In the genomic region with DNA sequence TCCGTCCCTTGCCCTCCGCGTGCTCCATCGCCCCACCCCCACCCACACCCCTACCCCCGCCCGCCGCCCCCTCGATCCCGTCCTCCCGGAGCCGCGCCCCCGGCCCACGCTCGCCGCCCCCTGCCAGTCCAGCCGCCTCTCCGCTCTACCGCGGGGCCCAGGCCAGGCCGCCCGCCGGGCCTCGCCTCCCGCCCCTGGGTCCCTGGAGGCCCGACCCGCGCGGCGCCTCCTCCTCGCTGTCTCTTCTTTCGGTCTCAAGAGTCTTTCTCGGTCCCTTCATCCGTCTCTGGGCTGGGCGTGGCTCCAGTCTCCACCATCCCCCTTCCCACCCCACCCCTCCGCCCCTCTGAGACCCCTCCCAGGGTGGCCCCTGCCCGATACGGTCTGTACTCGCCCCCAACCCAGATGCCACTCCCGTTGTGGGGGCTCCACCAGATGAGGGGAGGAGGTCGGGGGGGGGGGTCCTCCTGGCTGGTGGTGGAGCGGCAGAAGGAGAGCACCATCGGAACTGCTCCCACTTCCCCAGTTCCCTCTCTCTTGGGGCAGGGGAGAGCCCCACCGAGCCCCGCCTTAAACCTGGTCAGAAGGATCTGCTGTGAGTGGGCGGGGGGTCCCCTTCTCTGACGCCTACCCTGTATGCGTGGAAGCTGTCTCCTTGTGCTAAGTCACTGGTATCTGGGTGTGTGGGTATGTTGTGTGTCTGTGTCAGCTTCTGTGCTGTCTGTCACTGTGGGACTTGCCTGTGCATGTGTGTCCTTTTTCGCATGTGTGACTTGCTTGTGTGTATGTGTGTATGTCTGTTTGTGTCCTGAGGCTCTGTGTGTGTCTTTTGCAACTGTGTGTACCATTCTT, we compare ENCODE assay signal across 8 cellular contexts. TPM values are rescaled to one million over a fixed set of nuclear protein-coding genes. Genes with fewer than 3 reads are reported as not detected.
DNase-seq lines count a peak whose midpoint lies in the region; ATAC-seq, FAIRE-seq and TF ChIP-seq lines count a peak whose summit lies in the region.

No MANE protein-coding gene starts in this region.

- POLR2A ChIA-PET in HepG2 (lab: Yijun Ruan, JAX): no interaction called here

- TF ChIP-seq POLR2A in HepG2 (IDR thresholded peaks at IDR 0.05; ENCODE audit: insufficient read depth in 1 of 2, low read depth in 2 of 2, low read length in 2 of 2): no peak

- in situ Hi-C loops in HepG2 (cut with HindIII; ENCODE audit: extremely low pct_ligation_motif_present, low pct_unique_long_range_greater_than_20kb): no loop called here

- peaks cover 3% of the 10 kb centered on the region for H4K20me1 ChIP-seq in HepG2 (ENCODE audit: insufficient read depth, low read length)

- H3K4me2 ChIP-seq in HepG2 (ENCODE audit: low read depth, low read length): peak overlapping the region; percentile 99

- H3K36me3 ChIP-seq in HepG2 (replicated peaks in 1 of 2; ENCODE audit: control insufficient read depth in 1 of 2, insufficient read depth in 2 of 2, low read length in 2 of 2): peaks cover 4 to 6% of the 10 kb centered on the region in 2 experiments; a peak in 2 of 5 replicates

- H3K27me3 ChIP-seq in HepG2 (ENCODE audit: control insufficient read depth in 1 of 2, insufficient read depth in 2 of 2, low read length in 2 of 2): no peaks in the 10 kb centered on the region

- no peak for FAIRE-seq in HepG2 (lab: Jason Lieb, UNC)

- TF ChIP-seq EP300 in HepG2 (IDR thresholded peaks at IDR 0.05; ENCODE audit: low read depth in 2 of 2, low read length in 2 of 2) (no peak), HepG2 (CRISPR knock-in tag; IDR thresholded peaks at IDR 0.05; ENCODE audit: borderline replicate concordance) (no peak)

- peak; percentile 32 for ATAC-seq in HG02642 (IDR thresholded peaks at IDR 0.05; ENCODE audit: poor library complexity, unreplicated experiment)
- ATAC-seq in HepG2: no peak
- no peak for ATAC-seq in GM18498 (IDR thresholded peaks at IDR 0.05; ENCODE audit: unreplicated experiment)

- peak; percentile 3 for DNase-seq in DMS79 treated with DMSO at 0.1 percent for 48 hours (lab: John Stamatoyannopoulos, UW)
- DNase-seq in T-helper 2 cell: peak in 4 of 5 experiments; percentile 17 to 51 (median 31)
- peak in 26 of 61 donors; percentile 20 to 69 (median 40) for DNase-seq in caudate nucleus (lab: John Stamatoyannopoulos, UW)
- no peak for DNase-seq in HepG2 (ENCODE audit: low spot score)
- DNase-seq in stimulated activated CD8-positive, alpha-beta memory T cell treated with anti-CD3 and anti-CD28 coated beads, Interleukin-4, amount 100 ng/mL, for 48 hours: peak; percentile 58
- no peak for DNase-seq in HK-2 (ENCODE audit: unreplicated experiment)

- peaks cover 66% of the 10 kb centered on the region for H3K4me1 ChIP-seq in HepG2 (ENCODE audit: insufficient read depth, low read length)

- WGBS in HepG2 (ENCODE audit: low lambda C conversion rate): 3% methylated on average over 25 of the region's 49 CpGs

- H3K27ac ChIP-seq in caudate nucleus (ENCODE audit: low read depth, low read length) (peak overlapping the region; percentile 54), HepG2 (ENCODE audit: extremely low read length, insufficient read depth, low read length) (peak overlapping the region; percentile 17)

- intact Hi-C loops in HepG2 (cut with micrococcal nuclease; ENCODE audit: unreplicated experiment): no loop called here

- H3K9ac ChIP-seq in HepG2 (ENCODE audit: insufficient read depth, low read depth, low read length): peak overlapping the region; percentile 87

- H3K9me3 ChIP-seq in HepG2 (ENCODE audit: low read length): no peaks in the 10 kb centered on the region

- TF ChIP-seq RAD21 in HepG2 (CRISPR knock-in tag; IDR thresholded peaks at IDR 0.05): no peak

- H3K79me2 ChIP-seq in HepG2 (ENCODE audit: insufficient read depth, low read length): peaks cover 19% of the 10 kb centered on the region

- peak overlapping the region; percentile 87 to 97 (median 94) for H3K4me3 ChIP-seq in HepG2 (replicated peaks in 1 of 3; ENCODE audit: insufficient read depth in 1 of 3, low read depth in 2 of 3, low read length in 3 of 3)

- TF ChIP-seq CTCF in HepG2 (CRISPR knock-in tag; IDR thresholded peaks at IDR 0.05): no peak

- CTCF ChIA-PET in HepG2 (lab: Yijun Ruan, JAX; ENCODE audit: low intra/inter-chr PET ratio, low total read pairs): interaction anchor here (1.2 kb wide), 1 partner anchor 34 kb away, joined by 4 read pairs; no protein-coding TSS in a partner anchor

- no peak overlapping the region for H2AFZ ChIP-seq in HepG2 (ENCODE audit: low read length)

- BruUV-seq in HepG2 (replicated peaks; lab: Mats Ljungman, UMichigan): no TSS peak

TF ChIP-seq in HepG2, 621 proteins besides CTCF, POLR2A, EP300 and RAD21 (continues in another document):
- TF ChIP-seq DBP (CRISPR knock-in tag; IDR thresholded peaks at IDR 0.05; ENCODE audit: not compliant biosample characterization): no peak
- TF ChIP-seq ZNF30 (CRISPR knock-in tag; IDR thresholded peaks at IDR 0.05): no peak
- no peak for TF ChIP-seq MTF1 (CRISPR knock-in tag; IDR thresholded peaks at IDR 0.05)
- 0 out of 2 replicates have a peak, but pooled peaks have one; percentile 12 for TF ChIP-seq KDM5B (CRISPR knock-in tag; IDR thresholded peaks at IDR 0.05; ENCODE audit: borderline replicate concordance)
- 0 out of 2 replicates have a peak, but pooled peaks have one; percentile 10 for TF ChIP-seq ZNF782 (CRISPR knock-in tag; IDR thresholded peaks at IDR 0.05; ENCODE audit: borderline replicate concordance)
- TF ChIP-seq, protein P1, sequence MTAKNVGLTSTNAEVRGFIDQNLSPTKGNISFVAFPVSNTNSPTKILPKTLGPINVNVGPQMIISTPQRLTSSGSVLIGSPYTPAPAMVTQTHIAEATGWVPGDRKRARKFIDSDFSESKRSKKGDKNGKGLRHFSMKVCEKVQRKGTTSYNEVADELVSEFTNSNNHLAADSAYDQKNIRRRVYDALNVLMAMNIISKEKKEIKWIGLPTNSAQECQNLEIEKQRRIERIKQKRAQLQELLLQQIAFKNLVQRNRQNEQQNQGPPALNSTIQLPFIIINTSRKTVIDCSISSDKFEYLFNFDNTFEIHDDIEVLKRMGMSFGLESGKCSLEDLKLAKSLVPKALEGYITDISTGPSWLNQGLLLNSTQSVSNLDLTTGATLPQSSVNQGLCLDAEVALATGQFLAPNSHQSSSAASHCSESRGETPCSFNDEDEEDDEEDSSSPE (CRISPR knock-in tag; IDR thresholded peaks at IDR 0.05): no peak

RNA-seq across cellular contexts. Expression of gene PRKCD, which starts 1.0 kb away (rescaled TPM):
- 1.6 and 4.3 TPM in 2 replicates for total RNA-seq in HepG2 (2016; rRNA removed; fragmentation: Illumina TruSeq; extraction: Trizol)
- total RNA-seq in HepG2 (2016; cell fraction: cytosol; rRNA removed; fragmentation: Illumina TruSeq; extraction: Trizol; ENCODE audit: low read depth): 0.79 and 1.0 TPM in 2 replicates
- total RNA-seq in HepG2 (2016; cell fraction: insoluble cytoplasmic fraction; rRNA removed; fragmentation: Illumina TruSeq; extraction: Trizol): 1.7 and 3.8 TPM in 2 replicates
- 2.3 and 2.6 TPM in 2 replicates for total RNA-seq in HepG2 (2016; cell fraction: membrane; rRNA removed; fragmentation: Illumina TruSeq; extraction: Trizol)
- 4.3 and 4.4 TPM in 2 replicates for total RNA-seq in HepG2 (2016; cell fraction: nucleus; rRNA removed; fragmentation: Illumina TruSeq; extraction: Trizol)
- polyA plus RNA-seq in HepG2 (2011; rRNA removed): 40.7 and 47.7 TPM in 2 replicates
- 43.8 and 46.4 TPM in 2 replicates for polyA plus RNA-seq in HepG2 (2011; cell fraction: cytosol; rRNA removed)
- polyA plus RNA-seq in HepG2 (2011; cell fraction: nucleus; rRNA removed): 49.0 and 56.6 TPM in 2 replicates
- polyA plus RNA-seq in HepG2 (2012): 26.9 and 29.1 TPM in 2 replicates
- 4.3 and 5.2 TPM in 2 replicates for polyA plus RNA-seq in HepG2 (2016; cell fraction: cytosol; fragmentation: Illumina TruSeq; extraction: Trizol; ENCODE audit: low read depth)
- polyA plus RNA-seq in HepG2 (2016; cell fraction: insoluble cytoplasmic fraction; fragmentation: Illumina TruSeq; extraction: Trizol; ENCODE audit: low read depth): 19.3 and 22.7 TPM in 2 replicates
- 3.2 and 3.3 TPM in 2 replicates for polyA plus RNA-seq in HepG2 (2016; cell fraction: membrane; fragmentation: Illumina TruSeq; extraction: Trizol; ENCODE audit: low read depth)
- polyA plus RNA-seq in HepG2 (2016; cell fraction: nucleus; fragmentation: Illumina TruSeq; extraction: Trizol; ENCODE audit: insufficient read depth, low read depth): 26.1 and 26.5 TPM in 2 replicates
- 30.4 and 51.6 TPM in 2 replicates for polyA minus RNA-seq in HepG2 (2011; rRNA and poly(A)+ RNA removed; ENCODE audit: low replicate concordance)
- 17.5 and 20.8 TPM in 2 replicates for polyA minus RNA-seq in HepG2 (2011; cell fraction: cytosol; rRNA and poly(A)+ RNA removed)
- polyA minus RNA-seq in HepG2 (2011; cell fraction: nucleus; rRNA and poly(A)+ RNA removed): 17.8 and 23.6 TPM in 2 replicates

RNA-seq across cellular contexts. Expression of gene RFT1, which starts 31.8 kb away (rescaled TPM):
- total RNA-seq in HepG2 (2016; rRNA removed; fragmentation: Illumina TruSeq; extraction: Trizol): 25.7 and 37.0 TPM in 2 replicates
- total RNA-seq in HepG2 (2016; cell fraction: cytosol; rRNA removed; fragmentation: Illumina TruSeq; extraction: Trizol; ENCODE audit: low read depth): 4.3 and 5.1 TPM in 2 replicates
- total RNA-seq in HepG2 (2016; cell fraction: insoluble cytoplasmic fraction; rRNA removed; fragmentation: Illumina TruSeq; extraction: Trizol): 25.2 and 37.3 TPM in 2 replicates
- total RNA-seq in HepG2 (2016; cell fraction: membrane; rRNA removed; fragmentation: Illumina TruSeq; extraction: Trizol): 14.7 and 16.2 TPM in 2 replicates
- total RNA-seq in HepG2 (2016; cell fraction: nucleus; rRNA removed; fragmentation: Illumina TruSeq; extraction: Trizol): 30.4 and 35.0 TPM in 2 replicates
- polyA plus RNA-seq in HepG2 (2011; rRNA removed): 21.0 and 23.2 TPM in 2 replicates
- 21.9 and 27.5 TPM in 2 replicates for polyA plus RNA-seq in HepG2 (2011; cell fraction: cytosol; rRNA removed)
- 11.4 TPM in 2 replicates for polyA plus RNA-seq in HepG2 (2011; cell fraction: nucleus; rRNA removed)
- polyA plus RNA-seq in HepG2 (2012): 13.7 and 19.5 TPM in 2 replicates
- polyA plus RNA-seq in HepG2 (2016; cell fraction: cytosol; fragmentation: Illumina TruSeq; extraction: Trizol; ENCODE audit: low read depth): 5.2 and 6.1 TPM in 2 replicates
- polyA plus RNA-seq in HepG2 (2016; cell fraction: insoluble cytoplasmic fraction; fragmentation: Illumina TruSeq; extraction: Trizol; ENCODE audit: low read depth): 20.1 and 21.3 TPM in 2 replicates
- polyA plus RNA-seq in HepG2 (2016; cell fraction: membrane; fragmentation: Illumina TruSeq; extraction: Trizol; ENCODE audit: low read depth): 10.2 and 12.2 TPM in 2 replicates
- polyA plus RNA-seq in HepG2 (2016; cell fraction: nucleus; fragmentation: Illumina TruSeq; extraction: Trizol; ENCODE audit: insufficient read depth, low read depth): 32.4 and 36.2 TPM in 2 replicates
- polyA minus RNA-seq in HepG2 (2011; rRNA and poly(A)+ RNA removed; ENCODE audit: low replicate concordance): 79.7 and 80.7 TPM in 2 replicates
- polyA minus RNA-seq in HepG2 (2011; cell fraction: cytosol; rRNA and poly(A)+ RNA removed): 17.0 and 17.7 TPM in 2 replicates
- 15.6 and 15.8 TPM in 2 replicates for polyA minus RNA-seq in HepG2 (2011; cell fraction: nucleus; rRNA and poly(A)+ RNA removed)

Comparison
In these comparisons a context has a peak if more than half of its experiments do, and no peak if none do; other contexts are left out.
1. DNase-seq: peak in DMS79 treated with DMSO at 0.1 percent for 48 hours (single experiment), T-helper 2 cell (4 of 5) and stimulated activated CD8-positive, alpha-beta memory T cell treated with anti-CD3 and anti-CD28 coated beads, Interleukin-4, amount 100 ng/mL, for 48 hours (single experiment); none in HepG2 (single experiment) and HK-2 (single experiment).